ENCODE assay signal across 17 cellular contexts in genomic region chr10:110285501-110285900, GRCh38. TPM values are rescaled to one million over a fixed set of nuclear protein-coding genes. Genes with fewer than 3 reads are reported as not detected.
A peak's percentile ranks its signal among the peaks of the same experiment; 100 is the strongest.
DNase-seq lines count a peak whose midpoint lies in the region; TF ChIP-seq lines count a peak whose summit lies in the region.
"Had no signal": no experiment of that assay in that cellular context is flagged by ENCODE, and none has a peak within 500 bp of the region (broad histone marks: within the 10 kb centered on the region; RNA-seq: fewer than 3 reads in every experiment).

No MANE protein-coding gene starts in this region.

- intact Hi-C loops in colonic mucosa (cut with DNase I) = no loop called here
- intact Hi-C loops in prostate gland (cut with DNase I) = no loop called here

- no peak overlapping the region for H3K14ac ChIP-seq in trophoblast cell (ENCODE audit: low read length)

- no peak overlapping the region for H2AK5ac ChIP-seq in trophoblast cell (ENCODE audit: low read length)

- no peak overlapping the region for H4K8ac ChIP-seq in trophoblast cell (ENCODE audit: low read depth, low read length)

- peak overlapping the region; percentile 17 for H3K27ac ChIP-seq in ectodermal cell (ENCODE audit: insufficient read depth, low read depth, low read length, poor library complexity, severe bottlenecking)
- no peak overlapping the region for H3K27ac ChIP-seq in trophoblast cell (ENCODE audit: low read depth, low read length)
- H3K27ac ChIP-seq in colonic mucosa = no peak overlapping the region
- H3K27ac ChIP-seq in prostate gland = no peak overlapping the region

- H3K79me2 ChIP-seq in trophoblast cell (ENCODE audit: control insufficient read depth, insufficient read depth, low read length, poor library complexity) = no peaks in the 10 kb centered on the region

- no peak overlapping the region for H3K4me3 ChIP-seq in LNCaP clone FGC (ENCODE audit: low read depth, low read length)
- no peak overlapping the region for H3K4me3 ChIP-seq in ectodermal cell (ENCODE audit: insufficient read depth, low read depth, low read length)
- H3K4me3 ChIP-seq in trophoblast cell (ENCODE audit: low read depth, low read length) = no peak overlapping the region
- no peak overlapping the region for H3K4me3 ChIP-seq in colonic mucosa
- H3K4me3 ChIP-seq in prostate gland = no peak overlapping the region
- H3K4me3 ChIP-seq: GM12878 had no signal

- H3K79me1 ChIP-seq in trophoblast cell (ENCODE audit: low read length) = no peaks in the 10 kb centered on the region

- no peak overlapping the region for H4K12ac ChIP-seq in trophoblast cell (ENCODE audit: low read depth, low read length)

- H3K4ac ChIP-seq in trophoblast cell (ENCODE audit: low read depth, low read length) = no peak overlapping the region

- no peak overlapping the region for H3K23ac ChIP-seq in trophoblast cell (ENCODE audit: low read length)

- TF ChIP-seq CTCF in LNCaP clone FGC (IDR thresholded peaks at IDR 0.05; ENCODE audit: control insufficient read depth, extremely low read depth, insufficient read depth) = 0 out of 2 replicates have a peak, but pooled peaks have one; percentile 0
- TF ChIP-seq CTCF in colonic mucosa (IDR thresholded peaks at IDR 0.05) = no peak
- no peak for TF ChIP-seq CTCF in prostate gland (IDR thresholded peaks at IDR 0.05)

- no peak overlapping the region for H4K91ac ChIP-seq in trophoblast cell (ENCODE audit: low read depth, low read length)

- H3K36me3 ChIP-seq in ectodermal cell (ENCODE audit: control insufficient read depth, insufficient read depth, low read length) = no peaks in the 10 kb centered on the region
- H3K36me3 ChIP-seq in trophoblast cell (ENCODE audit: control insufficient read depth in 1 of 2, insufficient read depth in 2 of 2, low read length in 2 of 2) = peaks cover 6 to 9% of the 10 kb centered on the region in 2 experiments
- peaks cover 14% of the 10 kb centered on the region for H3K36me3 ChIP-seq in colonic mucosa
- H3K36me3 ChIP-seq in prostate gland = peaks cover 0 to 2% of the 10 kb centered on the region in 2 donors

- H3K18ac ChIP-seq in trophoblast cell (ENCODE audit: low read length) = no peak overlapping the region

- 82 to 86% methylated on average over 2 of the region's 2 CpGs for WGBS in ectodermal cell, 2 experiments
- WGBS in trophoblast cell (ENCODE audit: extremely low coverage, insufficient coverage, insufficient read length) = no CpG with 5 or more reads among the region's 2 CpGs
- 98% methylated on average over 2 of the region's 2 CpGs for WGBS in prostate gland

- H3K4me2 ChIP-seq in trophoblast cell (ENCODE audit: low read length) = no peak overlapping the region
- H3K4me2 ChIP-seq: SK-N-SH had no signal

- H2BK120ac ChIP-seq in trophoblast cell (ENCODE audit: insufficient read depth, low read length, poor library complexity) = no peak overlapping the region

- no peaks in the 10 kb centered on the region for H3K27me3 ChIP-seq in ectodermal cell (ENCODE audit: control insufficient read depth, insufficient read depth, low read length, poor library complexity, severe bottlenecking)
- no peaks in the 10 kb centered on the region for H3K27me3 ChIP-seq in trophoblast cell (ENCODE audit: insufficient read depth, low read length)
- no peaks in the 10 kb centered on the region for H3K27me3 ChIP-seq in colonic mucosa
- no peaks in the 10 kb centered on the region for H3K27me3 ChIP-seq in prostate gland (replicated peaks; ENCODE audit: insufficient read depth)

- H3K4me1 ChIP-seq in ectodermal cell (ENCODE audit: control insufficient read depth, insufficient read depth, low read length) (peaks cover 11% of the 10 kb centered on the region), trophoblast cell (ENCODE audit: control insufficient read depth in 1 of 2, insufficient read depth in 2 of 2, low read length in 2 of 2) (no peaks in the 10 kb centered on the region), colonic mucosa (no peaks in the 10 kb centered on the region), prostate gland (replicated peaks) (no peaks in the 10 kb centered on the region)

- TF ChIP-seq POLR2A in prostate gland (IDR thresholded peaks at IDR 0.05) = no peak

- peak; percentile 3 for DNase-seq in NCI-H146 (lab: John Stamatoyannopoulos, UW)
- no peak for DNase-seq in NCI-H146 treated with DMSO at 0.1 percent for 48 hours (lab: John Stamatoyannopoulos, UW; ENCODE audit: unreplicated experiment)
- no peak for DNase-seq in LNCaP clone FGC (ENCODE audit: low read depth)
- DNase-seq in trophoblast cell = no peak
- DNase-seq in colonic mucosa = no peak
- DNase-seq in prostate gland (ENCODE audit: low spot score) = no peak
- no peak for DNase-seq in SIG-M5 treated with dmso at 0.1 percent for 504 hours (lab: John Stamatoyannopoulos, UW; ENCODE audit: unreplicated experiment)
- DNase-seq: 8988T; COR-L47; NCI-H1105; NCI-H1694 treated with DMSO at 0.1 percent for 48 hours; NCI-H526 treated with DMSO at 0.1 percent for 48 hours; NK-92 treated with Interleukin-12 subunit alpha and Interleukin-12 subunit beta, amount 100 ng/mL, for 24 hours; Right ventricle myocardium superior; SK-N-SH had no signal

- H2BK5ac ChIP-seq in trophoblast cell (ENCODE audit: low read depth, low read length, poor library complexity) = no peak overlapping the region

- no peak overlapping the region for H2BK12ac ChIP-seq in trophoblast cell (ENCODE audit: low read length)

- H3K9ac ChIP-seq in trophoblast cell (ENCODE audit: low read length) = peak overlapping the region; percentile 62
- no peak overlapping the region for H3K9ac ChIP-seq in colonic mucosa (ENCODE audit: low read depth in 2 of 2, low read length in 2 of 2)
- H3K9ac ChIP-seq: SK-N-SH had no signal

- H2AFZ ChIP-seq in trophoblast cell (ENCODE audit: insufficient read depth, low read length, poor library complexity) = no peak overlapping the region

- no peaks in the 10 kb centered on the region for H3K9me3 ChIP-seq in ectodermal cell (ENCODE audit: control insufficient read depth, low read length)
- H3K9me3 ChIP-seq in trophoblast cell (ENCODE audit: insufficient read depth, low read depth, low read length) = no peaks in the 10 kb centered on the region
- H3K9me3 ChIP-seq in colonic mucosa = no peaks in the 10 kb centered on the region
- no peaks in the 10 kb centered on the region for H3K9me3 ChIP-seq in prostate gland
- H3K9me3 ChIP-seq: SK-N-SH had no signal

RNA-seq across cellular contexts. Expression of gene SMNDC1, which starts 19.2 kb away (rescaled TPM):
- polyA plus RNA-seq in ectodermal cell (2013, experiment 1 of 4) = 39.1 TPM
- 36.6 TPM for polyA plus RNA-seq in ectodermal cell (2013, experiment 2 of 4)
- polyA plus RNA-seq in ectodermal cell (2013, experiment 3 of 4) = 28.9 TPM
- 31.7 TPM for polyA plus RNA-seq in ectodermal cell (2013, experiment 4 of 4)
- 35.4 and 36.5 TPM in 2 replicates for polyA plus RNA-seq in trophoblast cell (2013)
- total RNA-seq in colonic mucosa (10 to 100 TPM; 24.8 to 32.1 TPM), prostate gland (10 to 100 TPM in 1 of 2 donors, 1 to 10 TPM in 1; 8.0 to 11.0 TPM)
